ENCODE assay signal across 6 cellular contexts in genomic region chr4:189870835-189871234, GRCh38.
"Had no signal": no experiment of that assay in that cellular context is flagged by ENCODE, and none has a peak within 500 bp of the region (broad histone marks: within the 10 kb centered on the region; RNA-seq: fewer than 3 reads in every experiment).

No MANE protein-coding gene starts in this region.

- H3K27ac Mint-ChIP-seq: GM23338, H9 had no signal

- DNase-seq: H9, HCEC 1CT, IMR-90, KG1 had no signal

- ATAC-seq: GM23338, K562 had no signal

- H3K4me3 Mint-ChIP-seq: GM23338, H9 had no signal

- H3K4me1 Mint-ChIP-seq: GM23338, H9 had no signal
